ENCODE assay signal across 11 cellular contexts in genomic region chr1:153611356-153611755, GRCh38. TPM values are rescaled to one million over a fixed set of nuclear protein-coding genes. Genes with fewer than 3 reads are reported as not detected.
DNase-seq lines count a peak whose midpoint lies in the region; ATAC-seq, FAIRE-seq and TF ChIP-seq lines count a peak whose summit lies in the region.
"Had no signal": no experiment of that assay in that cellular context is flagged by ENCODE, and none has a peak within 500 bp of the region (broad histone marks: within the 10 kb centered on the region; RNA-seq: fewer than 3 reads in every experiment).

No MANE protein-coding gene starts in this region.

- ATAC-seq in heart left ventricle: no peak
- ATAC-seq in left ventricle myocardium superior: no peak
- no peak for ATAC-seq in GM18868 (IDR thresholded peaks at IDR 0.05; ENCODE audit: unreplicated experiment)
- ATAC-seq: natural killer cell treated with Interleukin-12 subunit alpha and Interleukin-12 subunit beta and Interleukin-15 and Interleukin-18, amount 100 ng/mL, for 72 hours had no signal

- H3K23ac ChIP-seq in mesendoderm (ENCODE audit: low read length): no peak overlapping the region

- H2BK120ac ChIP-seq in mesendoderm (ENCODE audit: low read depth, low read length): no peak overlapping the region

- no peak overlapping the region for H3K4ac ChIP-seq in mesendoderm (ENCODE audit: low read depth, low read length)

- peak overlapping the region in 8 of 12 donors; percentile 24 to 88 (median 57) for H3K4me3 ChIP-seq in heart left ventricle
- no peak overlapping the region for H3K4me3 ChIP-seq in mesendoderm (ENCODE audit: low read length)
- H3K4me3 ChIP-seq: SK-N-MC had no signal

- no peaks in the 10 kb centered on the region for H3K79me1 ChIP-seq in mesendoderm (ENCODE audit: low read length)

- TF ChIP-seq POLR2A in heart left ventricle (IDR thresholded peaks at IDR 0.05): no peak

- H2BK15ac ChIP-seq in mesendoderm (replicated peaks; ENCODE audit: low read depth): no peak overlapping the region

- no peak overlapping the region for H4K5ac ChIP-seq in mesendoderm (ENCODE audit: low read length)

- peaks cover 0 to 18% (median 15%) of the 10 kb centered on the region in 9 donors for H3K36me3 ChIP-seq in heart left ventricle
- no peaks in the 10 kb centered on the region for H3K36me3 ChIP-seq in mesendoderm (ENCODE audit: control insufficient read depth, insufficient read depth, low read length)

- H3K4me1 ChIP-seq in heart left ventricle (peaks cover 6 to 70% (median 30%) of the 10 kb centered on the region in 12 donors), mesendoderm (ENCODE audit: control insufficient read depth, low read depth, low read length) (peaks cover 7% of the 10 kb centered on the region)

- H3K27me3 ChIP-seq in heart left ventricle (no peaks in the 10 kb centered on the region), mesendoderm (ENCODE audit: insufficient read depth, low read length, poor library complexity) (no peaks in the 10 kb centered on the region)

- H3K9me3 ChIP-seq in heart left ventricle: no peaks in the 10 kb centered on the region

- H3K79me2 ChIP-seq in mesendoderm (ENCODE audit: control insufficient read depth, insufficient read depth, low read length): no peaks in the 10 kb centered on the region

- no peak overlapping the region for H3K18ac ChIP-seq in mesendoderm (ENCODE audit: low read length)

- no peak for TF ChIP-seq CTCF in heart left ventricle (IDR thresholded peaks at IDR 0.05)

- intact Hi-C loops in heart left ventricle (cut with DNase I) (loop anchor here in 3 of 10 donors (5.0 kb wide), 2 partner anchors 39 to 79 kb away; no protein-coding TSS in a partner anchor), left ventricle myocardium superior (cut with micrococcal nuclease) (no loop called here)

- 81 to 90% (median 87%) methylated on average over 1 of the region's 1 CpG for WGBS in heart left ventricle, 4 donors
- WGBS in mesendoderm (ENCODE audit: extremely low coverage, insufficient coverage, low lambda C conversion rate): no CpG with 5 or more reads among the region's 1 CpG

- H2AK5ac ChIP-seq in mesendoderm (ENCODE audit: low read length): no peak overlapping the region

- no peak overlapping the region for H3K4me2 ChIP-seq in mesendoderm (ENCODE audit: low read length)

- DNase-seq in heart left ventricle: no peak
- no peak for DNase-seq in left ventricle myocardium superior
- no peak for DNase-seq in mesendoderm
- no peak for DNase-seq in urothelium cell line (ENCODE audit: low spot score)
- no peak for DNase-seq in activated CD8-positive, alpha-beta memory T cell treated with anti-CD3 and anti-CD28 coated beads for 24 hours
- DNase-seq: 8988T; activated CD8-positive, alpha-beta memory T cell treated with anti-CD3 and anti-CD28 coated beads, Interleukin-2, amount 50 U/mL, for 4 hours; NCI-H2081 treated with DMSO at 0.1 percent for 48 hours had no signal

- peak overlapping the region; percentile 52 for H3K56ac ChIP-seq in mesendoderm (ENCODE audit: low read length)

- no peak overlapping the region for H2BK5ac ChIP-seq in mesendoderm (ENCODE audit: low read length)

- peak; percentile 32 for FAIRE-seq in urothelium cell line (lab: Jason Lieb, UNC)

- H3K27ac ChIP-seq in heart left ventricle (peak overlapping the region in 6 of 12 donors; percentile 34 to 98 (median 84)), mesendoderm (ENCODE audit: low read depth, low read length) (no peak overlapping the region)
- H3K27ac ChIP-seq: SK-N-MC had no signal

- H3K9ac ChIP-seq in mesendoderm (ENCODE audit: low read length): no peak overlapping the region

- H4K8ac ChIP-seq in mesendoderm (ENCODE audit: low read depth, low read length): no peak overlapping the region

RNA-seq across cellular contexts. Expression of gene S100A16, which starts 1.6 kb away (rescaled TPM):
- total RNA-seq in heart left ventricle: 10 to 100 TPM; 37.2 to 92.6 (median 45.4) TPM
- polyA plus RNA-seq in heart left ventricle: 100 to 1,000 TPM in 1 of 2 donors, 10 to 100 TPM in 1; 72.6 to 233 TPM
- 42.2 TPM for total RNA-seq in left ventricle myocardium superior
- polyA plus RNA-seq in mesendoderm (2013, experiment 1 of 2): 12.7 TPM
- 13.5 TPM for polyA plus RNA-seq in mesendoderm (2013, experiment 2 of 2)
- total RNA-seq: natural killer cell treated with Interleukin-12 subunit alpha and Interleukin-12 subunit beta and Interleukin-15 and Interleukin-18, amount 100 ng/mL, for 72 hours had no signal

RNA-seq across cellular contexts. Expression of gene S100A14, which starts 4.8 kb away (rescaled TPM):
- 1 to 10 TPM in 7 of 9 donors, under 1 TPM in 1, not detected in 1; 0.79 to 6.1 (median 3.9) TPM for total RNA-seq in heart left ventricle
- polyA plus RNA-seq in heart left ventricle: 1 to 10 TPM; 1.7 to 4.4 TPM
- 5.7 TPM for total RNA-seq in left ventricle myocardium superior
- polyA plus RNA-seq in mesendoderm (2013, experiment 1 of 2): 2.4 TPM
- polyA plus RNA-seq in mesendoderm (2013, experiment 2 of 2): 2.6 TPM
- total RNA-seq: natural killer cell treated with Interleukin-12 subunit alpha and Interleukin-12 subunit beta and Interleukin-15 and Interleukin-18, amount 100 ng/mL, for 72 hours had no signal

RNA-seq across cellular contexts. Expression of gene S100A13, which starts 15.9 kb away (rescaled TPM):
- 100 to 1,000 TPM in 7 of 9 donors, 10 to 100 TPM in 2; 98.1 to 189 (median 132) TPM for total RNA-seq in heart left ventricle
- polyA plus RNA-seq in heart left ventricle: 100 to 1,000 TPM; 173 to 272 TPM
- 124 TPM for total RNA-seq in left ventricle myocardium superior
- polyA plus RNA-seq in mesendoderm (2013, experiment 1 of 2): 68.1 TPM
- 65.7 TPM for polyA plus RNA-seq in mesendoderm (2013, experiment 2 of 2)

RNA-seq across cellular contexts. Expression of gene S100A1, which starts 16.9 kb away (rescaled TPM):
- total RNA-seq in heart left ventricle (1,000 to 10,000 TPM; 1,023 to 2,291 (median 2,114) TPM), left ventricle myocardium superior (2,048 TPM)
- 1,000 to 10,000 TPM in 1 of 2 donors, 100 to 1,000 TPM in 1; 752 to 3,565 TPM for polyA plus RNA-seq in heart left ventricle
- 0.29 TPM for polyA plus RNA-seq in mesendoderm (2013, experiment 1 of 2)
- polyA plus RNA-seq in mesendoderm (2013, experiment 2 of 2): 0.32 TPM
- total RNA-seq: natural killer cell treated with Interleukin-12 subunit alpha and Interleukin-12 subunit beta and Interleukin-15 and Interleukin-18, amount 100 ng/mL, for 72 hours had no signal

RNA-seq across cellular contexts. Expression of gene CHTOP, which starts 22.5 kb away (rescaled TPM):
- total RNA-seq in heart left ventricle (10 to 100 TPM; 48.4 to 92.0 (median 67.7) TPM), left ventricle myocardium superior (73.3 TPM)
- polyA plus RNA-seq in heart left ventricle: 10 to 100 TPM; 72.9 to 73.4 TPM
- 88.9 TPM for polyA plus RNA-seq in mesendoderm (2013, experiment 1 of 2)
- polyA plus RNA-seq in mesendoderm (2013, experiment 2 of 2): 88.2 TPM
